Comparison of ENCODE assay signal across 10 cellular contexts in genomic region chr14:23362200-23362599, GRCh38. TPM values are rescaled to one million over a fixed set of nuclear protein-coding genes. Genes with fewer than 3 reads are reported as not detected.
DNase-seq lines count a peak whose midpoint lies in the region; ATAC-seq and TF ChIP-seq lines count a peak whose summit lies in the region.
"Had no signal": no experiment of that assay in that cellular context is flagged by ENCODE, and none has a peak within 500 bp of the region (broad histone marks: within the 10 kb centered on the region; RNA-seq: fewer than 3 reads in every experiment).

No MANE protein-coding gene starts in this region.

- H3K4me3 ChIP-seq in GM23338 (no peak overlapping the region), astrocyte of the cerebellum (ENCODE audit: low read depth, low read length) (no peak overlapping the region)
- H3K4me3 ChIP-seq: uterus had no signal

- TF ChIP-seq CTCF in GM23338 (conservative IDR thresholded peaks at IDR 0.05; ENCODE audit: low read depth in 2 of 2): peak; percentile 32 to 42
- peak; percentile 50 for TF ChIP-seq CTCF in astrocyte of the cerebellum (IDR thresholded peaks at IDR 0.05; ENCODE audit: low read depth, low read length, missing control alignments)
- no peak for TF ChIP-seq CTCF in nephron (IDR thresholded peaks at IDR 0.05; ENCODE audit: unreplicated experiment in 3 of 3)
- no peak for TF ChIP-seq CTCF in GM10266 (IDR thresholded peaks at IDR 0.05; ENCODE audit: control insufficient read depth, insufficient read depth, low read depth, missing control alignments)

- H3K4me1 Mint-ChIP-seq in GM23338: peaks cover 41% of the 10 kb centered on the region
- peaks cover 49% of the 10 kb centered on the region for H3K4me1 Mint-ChIP-seq in nephron

- H3K27ac Mint-ChIP-seq in GM23338 (no peak overlapping the region), nephron (peak overlapping the region in 2 of 3 experiments; percentile 52 to 71)

- H3K79me2 ChIP-seq in GM23338 (replicated peaks; ENCODE audit: insufficient read depth): peaks cover 6% of the 10 kb centered on the region; the same call in 1 of the 2 replicates

- DNase-seq in GM23338 (ENCODE audit: low spot score) (peak; percentile 49), astrocyte of the cerebellum (ENCODE audit: low read depth) (peak; percentile 16), NCI-H524 treated with DMSO at 0.1 percent for 48 hours (lab: John Stamatoyannopoulos, UW) (no peak), GM10266 (ENCODE audit: extremely low spot score) (no peak)
- DNase-seq: left colon, SHP77, uterus had no signal

- peaks cover 21% of the 10 kb centered on the region for H3K27me3 ChIP-seq in GM23338 (ENCODE audit: insufficient read depth)
- H3K27me3 ChIP-seq: uterus had no signal

- ATAC-seq in GM23338 (no peak), GM21381 (IDR thresholded peaks at IDR 0.05; ENCODE audit: unreplicated experiment) (no peak)
- ATAC-seq: left colon had no signal

- no peaks in the 10 kb centered on the region; the same call in 2 of the 3 replicates for H3K9me3 Mint-ChIP-seq in GM23338
- H3K9me3 Mint-ChIP-seq in nephron: no peaks in the 10 kb centered on the region

- H3K27ac ChIP-seq in GM23338 (ENCODE audit: low read depth): no peak overlapping the region

- H3F3A ChIP-seq in GM23338 (replicated peaks; ENCODE audit: low read depth): peaks cover 16% of the 10 kb centered on the region

- H3K4me1 ChIP-seq in GM23338 (ENCODE audit: insufficient read depth): peaks cover 29% of the 10 kb centered on the region

- 0 out of 3 replicates have a peak overlapping the region, but pooled peaks have one; percentile 16 for H3K4me3 Mint-ChIP-seq in GM23338
- peak overlapping the region in 2 of 3 experiments; percentile 50 to 71 for H3K4me3 Mint-ChIP-seq in nephron

- no peaks in the 10 kb centered on the region for H3K9me2 ChIP-seq in GM23338 (ENCODE audit: insufficient read depth)

- no peaks in the 10 kb centered on the region for H3K36me3 ChIP-seq in GM23338 (ENCODE audit: insufficient read depth)
- H3K36me3 ChIP-seq: uterus had no signal

- peaks cover 28% of the 10 kb centered on the region for H3K27me3 Mint-ChIP-seq in GM23338 (ENCODE audit: insufficient read depth, low read depth, poor library complexity)
- H3K27me3 Mint-ChIP-seq in nephron (ENCODE audit: low read depth): no peaks in the 10 kb centered on the region

- peaks cover 3% of the 10 kb centered on the region; the same call in 1 of the 2 replicates for H4K20me1 ChIP-seq in GM23338 (replicated peaks; ENCODE audit: insufficient read depth)

- in situ Hi-C loops in astrocyte of the cerebellum (cut with HindIII; ENCODE audit: low sequenced_read_pairs): no loop called here

- H3K4me2 ChIP-seq in GM23338: no peak overlapping the region

- H2AFZ ChIP-seq in GM23338: no peak overlapping the region

- H3K36me3 Mint-ChIP-seq in GM23338 (ENCODE audit: low read depth) (peaks cover 27% of the 10 kb centered on the region), nephron (ENCODE audit: low read depth) (peaks cover 26% of the 10 kb centered on the region)

TF ChIP-seq in GM23338, 12 proteins besides CTCF, POLR2A, EP300 and RAD21:
- no peak for TF ChIP-seq POLR2AphosphoS5 (IDR thresholded peaks at IDR 0.05; ENCODE audit: low read depth)
- no peak for TF ChIP-seq STAT1 (IDR thresholded peaks at IDR 0.05; ENCODE audit: unreplicated experiment)
- TF ChIP-seq ZNF114 (CRISPR knock-in tag; IDR thresholded peaks at IDR 0.05): no peak
- no peak for TF ChIP-seq CREB1 (CRISPR knock-in tag; IDR thresholded peaks at IDR 0.05; ENCODE audit: low read depth)
- TF ChIP-seq EZH2phosphoT487 (IDR thresholded peaks at IDR 0.05; ENCODE audit: unreplicated experiment): no peak
- TF ChIP-seq JUNB (IDR thresholded peaks at IDR 0.05; ENCODE audit: unreplicated experiment): no peak
- TF ChIP-seq, protein P1, sequence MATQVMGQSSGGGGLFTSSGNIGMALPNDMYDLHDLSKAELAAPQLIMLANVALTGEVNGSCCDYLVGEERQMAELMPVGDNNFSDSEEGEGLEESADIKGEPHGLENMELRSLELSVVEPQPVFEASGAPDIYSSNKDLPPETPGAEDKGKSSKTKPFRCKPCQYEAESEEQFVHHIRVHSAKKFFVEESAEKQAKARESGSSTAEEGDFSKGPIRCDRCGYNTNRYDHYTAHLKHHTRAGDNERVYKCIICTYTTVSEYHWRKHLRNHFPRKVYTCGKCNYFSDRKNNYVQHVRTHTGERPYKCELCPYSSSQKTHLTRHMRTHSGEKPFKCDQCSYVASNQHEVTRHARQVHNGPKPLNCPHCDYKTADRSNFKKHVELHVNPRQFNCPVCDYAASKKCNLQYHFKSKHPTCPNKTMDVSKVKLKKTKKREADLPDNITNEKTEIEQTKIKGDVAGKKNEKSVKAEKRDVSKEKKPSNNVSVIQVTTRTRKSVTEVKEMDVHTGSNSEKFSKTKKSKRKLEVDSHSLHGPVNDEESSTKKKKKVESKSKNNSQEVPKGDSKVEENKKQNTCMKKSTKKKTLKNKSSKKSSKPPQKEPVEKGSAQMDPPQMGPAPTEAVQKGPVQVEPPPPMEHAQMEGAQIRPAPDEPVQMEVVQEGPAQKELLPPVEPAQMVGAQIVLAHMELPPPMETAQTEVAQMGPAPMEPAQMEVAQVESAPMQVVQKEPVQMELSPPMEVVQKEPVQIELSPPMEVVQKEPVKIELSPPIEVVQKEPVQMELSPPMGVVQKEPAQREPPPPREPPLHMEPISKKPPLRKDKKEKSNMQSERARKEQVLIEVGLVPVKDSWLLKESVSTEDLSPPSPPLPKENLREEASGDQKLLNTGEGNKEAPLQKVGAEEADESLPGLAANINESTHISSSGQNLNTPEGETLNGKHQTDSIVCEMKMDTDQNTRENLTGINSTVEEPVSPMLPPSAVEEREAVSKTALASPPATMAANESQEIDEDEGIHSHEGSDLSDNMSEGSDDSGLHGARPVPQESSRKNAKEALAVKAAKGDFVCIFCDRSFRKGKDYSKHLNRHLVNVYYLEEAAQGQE (IDR thresholded peaks at IDR 0.05; ENCODE audit: unreplicated experiment): no peak

RNA-seq across cellular contexts. Expression of gene EFS, which starts 2.8 kb away (rescaled TPM):
- total RNA-seq in GM23338 (2014; rRNA removed; shearing (Covaris generic)): 13.6 and 18.9 TPM in 2 replicates
- 5.1 and 6.4 TPM in 2 replicates for polyA plus RNA-seq in GM23338 (2016; fragmentation: Nextera tagmentation; extraction: Ambion mirVana)

RNA-seq across cellular contexts. Expression of gene SLC22A17, which starts 9.5 kb away (rescaled TPM):
- total RNA-seq in GM23338 (2014; rRNA removed; shearing (Covaris generic)): 52.6 and 56.6 TPM in 2 replicates
- 28.6 and 29.5 TPM in 2 replicates for polyA plus RNA-seq in GM23338 (2016; fragmentation: Nextera tagmentation; extraction: Ambion mirVana)

RNA-seq across cellular contexts. Expression of gene IL25, which starts 10.4 kb away (rescaled TPM):
- total RNA-seq in GM23338 (2014; rRNA removed; shearing (Covaris generic)): not detected in 2 replicates
- not detected in 2 replicates for polyA plus RNA-seq in GM23338 (2016; fragmentation: Nextera tagmentation; extraction: Ambion mirVana)
- total RNA-seq: Daoy, left colon, uterus had no signal

RNA-seq across cellular contexts. Expression of gene CMTM5, which starts 14.6 kb away (rescaled TPM):
- total RNA-seq in GM23338 (2014; rRNA removed; shearing (Covaris generic)): 0.24 and 0.27 TPM in 2 replicates
- polyA plus RNA-seq in GM23338 (2016; fragmentation: Nextera tagmentation; extraction: Ambion mirVana): not detected in 2 replicates
- total RNA-seq: Daoy had no signal

RNA-seq across cellular contexts. Expression of gene PABPN1, which starts 40.9 kb away (rescaled TPM):
- total RNA-seq in GM23338 (2014; rRNA removed; shearing (Covaris generic)): 110 and 116 TPM in 2 replicates
- 342 and 384 TPM in 2 replicates for polyA plus RNA-seq in GM23338 (2016; fragmentation: Nextera tagmentation; extraction: Ambion mirVana)

Comparison
In these comparisons a context has a peak if more than half of its experiments do, and no peak if none do; other contexts are left out.
1. DNase-seq: peak in GM23338 (single experiment) and astrocyte of the cerebellum (single experiment); none in NCI-H524 treated with DMSO at 0.1 percent for 48 hours (single experiment) and GM10266 (single experiment).
2. CTCF ChIP-seq: peak in GM23338 (2 of 2) and astrocyte of the cerebellum (single experiment); none in nephron (0 of 3) and GM10266 (single experiment).